8 cellular contexts compared by ENCODE assay signal in the genomic region with DNA sequence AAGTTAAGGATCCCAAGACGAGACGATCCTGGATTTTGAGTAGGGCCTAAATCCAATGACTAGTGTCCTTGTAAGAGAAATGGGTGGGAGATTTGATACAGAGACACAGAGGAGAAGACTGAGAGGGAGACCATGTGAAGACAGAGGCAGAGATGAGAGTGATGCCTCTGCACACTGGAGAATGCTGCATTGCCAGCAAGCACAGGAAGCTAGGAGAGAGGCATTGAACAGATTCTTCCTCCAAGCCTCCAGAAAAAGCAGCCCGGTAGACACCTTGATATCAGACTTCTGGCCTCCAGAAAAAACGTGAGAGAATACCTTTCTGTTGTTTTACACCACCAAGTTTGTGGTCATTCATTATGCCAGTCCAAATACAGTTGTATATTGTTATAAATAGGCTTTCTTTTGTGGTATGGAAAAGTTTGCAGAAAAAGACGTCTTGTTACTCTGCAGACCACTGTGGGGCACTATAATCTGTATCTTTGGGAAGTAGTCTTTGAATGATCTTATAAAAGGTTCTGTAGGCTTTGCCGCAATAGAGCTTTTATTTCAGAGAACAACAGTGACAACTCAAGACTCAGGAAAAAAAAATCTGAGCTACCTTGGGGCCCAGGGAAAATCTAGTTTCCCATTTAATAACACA. TPM values are rescaled to one million over a fixed set of nuclear protein-coding genes. Genes with fewer than 3 reads are reported as not detected.
DNase-seq lines count a peak whose midpoint lies in the region; ATAC-seq and TF ChIP-seq lines count a peak whose summit lies in the region.

No MANE protein-coding gene starts in this region.

- no peaks in the 10 kb centered on the region for H3K9me2 ChIP-seq in HCT116 (ENCODE audit: insufficient read depth)

- RAD21 ChIA-PET in HCT116 (lab: Charles Lee; ENCODE audit: low non-redundant PET in 1 of 2, low total read pairs in 2 of 2, uncharacterized antibody in 2 of 2, unreplicated experiment in 2 of 2) = no interaction called here

- POLR2A ChIA-PET in HCT116 (lab: Charles Lee) = interaction anchor here (1.3 kb wide), 1 partner anchor 18 kb away, joined by 3 read pairs; a partner anchor contains a TSS

- no peaks in the 10 kb centered on the region for H3K4me1 ChIP-seq in HCT116 (ENCODE audit: control insufficient read depth in 1 of 2, insufficient read depth in 2 of 2, low read length in 2 of 2)
- peaks cover 13% of the 10 kb centered on the region for H3K4me1 ChIP-seq in adipocyte (ENCODE audit: control insufficient read depth, insufficient read depth, low read length)

- H3K9ac ChIP-seq in HCT116 (ENCODE audit: low read length) (no peak overlapping the region), adipocyte (ENCODE audit: low read length) (peak overlapping the region; percentile 16)

- H3K36me3 ChIP-seq in HCT116 (ENCODE audit: control insufficient read depth in 1 of 2, insufficient read depth in 2 of 2, low read length in 2 of 2) (no peaks in the 10 kb centered on the region), adipocyte (ENCODE audit: control insufficient read depth, insufficient read depth, low read length, severe bottlenecking) (no peaks in the 10 kb centered on the region)

- ATAC-seq in HCT116 (peak; percentile 75), left colon (peak; percentile 45), HG03378 (IDR thresholded peaks at IDR 0.05; ENCODE audit: unreplicated experiment) (no peak), GM21528 (IDR thresholded peaks at IDR 0.05; ENCODE audit: low FRiP score, unreplicated experiment) (no peak), GM21526 (IDR thresholded peaks at IDR 0.05; ENCODE audit: low FRiP score, unreplicated experiment) (no peak), HG03460 (IDR thresholded peaks at IDR 0.05; ENCODE audit: unreplicated experiment) (no peak)

- DNase-seq in AML-193 (lab: John Stamatoyannopoulos, UW) (peak; percentile 51 to 66), HCT116 (ENCODE audit: low read depth, low spot score) (peak; percentile 12), adipocyte (ENCODE audit: low read depth) (peak; percentile 74), left colon (no peak)

- H3K4me2 ChIP-seq in HCT116 (ENCODE audit: low read length) = no peak overlapping the region

- TF ChIP-seq POLR2A in HCT116 (IDR thresholded peaks at IDR 0.05; ENCODE audit: borderline replicate concordance, extremely low read depth, insufficient read depth, insufficient read length) = no peak

- H3K27me3 ChIP-seq in HCT116 (ENCODE audit: insufficient read depth, low read length) = no peaks in the 10 kb centered on the region
- H3K27me3 ChIP-seq in adipocyte (replicated peaks; ENCODE audit: control insufficient read depth, insufficient read depth, low read length) = no peaks in the 10 kb centered on the region

- intact Hi-C loops in HCT116 (cut with micrococcal nuclease) (loop anchor here (5.0 kb wide), 2 partner anchors 277 to 1357 kb away; no protein-coding TSS in a partner anchor), left colon (cut with DNase I, micrococcal nuclease) (no loop called here)

- CTCF ChIA-PET in HCT116 (lab: Charles Lee) = interaction anchor here (0.6 to 1.4 kb wide), 11 partner anchors 9 to 1365 kb away, joined by 3 to 5 read pairs (median 4); a partner anchor contains a TSS

- peak; percentile 16 to 58 (median 26); a peak in 3 of 6 replicates for TF ChIP-seq CTCF in HCT116 (IDR thresholded peaks at IDR 0.05 in 2 of 3, conservative IDR thresholded peaks at IDR 0.05 in 1 of 3; ENCODE audit: borderline replicate concordance in 1 of 3, insufficient read depth in 1 of 3, low read depth in 2 of 3, low read length in 2 of 3)

- peak; percentile 52; the same call in 1 of the 2 replicates for TF ChIP-seq RAD21 in HCT116 (IDR thresholded peaks at IDR 0.05; ENCODE audit: low read depth)

- H3K4me3 ChIP-seq in HCT116 (replicated peaks in 1 of 2; ENCODE audit: low read depth in 1 of 2, low read length in 2 of 2) = no peak overlapping the region
- H3K4me3 ChIP-seq in adipocyte (ENCODE audit: low read length) = no peak overlapping the region

- H3K79me2 ChIP-seq in HCT116 (ENCODE audit: insufficient read depth, low read length) = no peaks in the 10 kb centered on the region

- no peak overlapping the region for H3K27ac ChIP-seq in HCT116 (ENCODE audit: low read depth, low read length)

- H3K9me3 ChIP-seq in HCT116 (ENCODE audit: control insufficient read depth in 1 of 2, insufficient read depth in 1 of 2, low read depth in 1 of 2, low read length in 2 of 2) = no peaks in the 10 kb centered on the region
- H3K9me3 ChIP-seq in adipocyte (ENCODE audit: control insufficient read depth, low read length) = no peaks in the 10 kb centered on the region

- BruUV-seq in HCT116 (replicated peaks; lab: Mats Ljungman, UMichigan) = no TSS peak

- peak overlapping the region; percentile 29 for H2AFZ ChIP-seq in HCT116 (ENCODE audit: low read depth, low read length, poor library complexity, severe bottlenecking)

- no peaks in the 10 kb centered on the region for H4K20me1 ChIP-seq in HCT116 (ENCODE audit: insufficient read depth)

TF ChIP-seq in HCT116, 20 proteins besides CTCF, POLR2A, EP300 and RAD21:
- no peak for TF ChIP-seq SP1 (IDR thresholded peaks at IDR 0.05; ENCODE audit: low read depth)
- no peak for TF ChIP-seq TCF7L2 (IDR thresholded peaks at IDR 0.05; ENCODE audit: borderline replicate concordance, extremely low read depth, insufficient read depth, insufficient read length)
- TF ChIP-seq SRF (IDR thresholded peaks at IDR 0.05; ENCODE audit: low read depth) = no peak
- TF ChIP-seq, protein P1, sequence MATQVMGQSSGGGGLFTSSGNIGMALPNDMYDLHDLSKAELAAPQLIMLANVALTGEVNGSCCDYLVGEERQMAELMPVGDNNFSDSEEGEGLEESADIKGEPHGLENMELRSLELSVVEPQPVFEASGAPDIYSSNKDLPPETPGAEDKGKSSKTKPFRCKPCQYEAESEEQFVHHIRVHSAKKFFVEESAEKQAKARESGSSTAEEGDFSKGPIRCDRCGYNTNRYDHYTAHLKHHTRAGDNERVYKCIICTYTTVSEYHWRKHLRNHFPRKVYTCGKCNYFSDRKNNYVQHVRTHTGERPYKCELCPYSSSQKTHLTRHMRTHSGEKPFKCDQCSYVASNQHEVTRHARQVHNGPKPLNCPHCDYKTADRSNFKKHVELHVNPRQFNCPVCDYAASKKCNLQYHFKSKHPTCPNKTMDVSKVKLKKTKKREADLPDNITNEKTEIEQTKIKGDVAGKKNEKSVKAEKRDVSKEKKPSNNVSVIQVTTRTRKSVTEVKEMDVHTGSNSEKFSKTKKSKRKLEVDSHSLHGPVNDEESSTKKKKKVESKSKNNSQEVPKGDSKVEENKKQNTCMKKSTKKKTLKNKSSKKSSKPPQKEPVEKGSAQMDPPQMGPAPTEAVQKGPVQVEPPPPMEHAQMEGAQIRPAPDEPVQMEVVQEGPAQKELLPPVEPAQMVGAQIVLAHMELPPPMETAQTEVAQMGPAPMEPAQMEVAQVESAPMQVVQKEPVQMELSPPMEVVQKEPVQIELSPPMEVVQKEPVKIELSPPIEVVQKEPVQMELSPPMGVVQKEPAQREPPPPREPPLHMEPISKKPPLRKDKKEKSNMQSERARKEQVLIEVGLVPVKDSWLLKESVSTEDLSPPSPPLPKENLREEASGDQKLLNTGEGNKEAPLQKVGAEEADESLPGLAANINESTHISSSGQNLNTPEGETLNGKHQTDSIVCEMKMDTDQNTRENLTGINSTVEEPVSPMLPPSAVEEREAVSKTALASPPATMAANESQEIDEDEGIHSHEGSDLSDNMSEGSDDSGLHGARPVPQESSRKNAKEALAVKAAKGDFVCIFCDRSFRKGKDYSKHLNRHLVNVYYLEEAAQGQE (IDR thresholded peaks at IDR 0.05; ENCODE audit: low read depth) = no peak
- TF ChIP-seq, protein P2, sequence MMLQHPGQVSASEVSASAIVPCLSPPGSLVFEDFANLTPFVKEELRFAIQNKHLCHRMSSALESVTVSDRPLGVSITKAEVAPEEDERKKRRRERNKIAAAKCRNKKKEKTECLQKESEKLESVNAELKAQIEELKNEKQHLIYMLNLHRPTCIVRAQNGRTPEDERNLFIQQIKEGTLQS (IDR thresholded peaks at IDR 0.05) = no peak
- TF ChIP-seq CEBPB (IDR thresholded peaks at IDR 0.05; ENCODE audit: low read depth) = no peak
- TF ChIP-seq FOSL1 (IDR thresholded peaks at IDR 0.05; ENCODE audit: low read depth) = no peak
- TF ChIP-seq POLR2AphosphoS5 (IDR thresholded peaks at IDR 0.05; ENCODE audit: low read depth, low read length) = no peak
- TF ChIP-seq, protein P3, sequence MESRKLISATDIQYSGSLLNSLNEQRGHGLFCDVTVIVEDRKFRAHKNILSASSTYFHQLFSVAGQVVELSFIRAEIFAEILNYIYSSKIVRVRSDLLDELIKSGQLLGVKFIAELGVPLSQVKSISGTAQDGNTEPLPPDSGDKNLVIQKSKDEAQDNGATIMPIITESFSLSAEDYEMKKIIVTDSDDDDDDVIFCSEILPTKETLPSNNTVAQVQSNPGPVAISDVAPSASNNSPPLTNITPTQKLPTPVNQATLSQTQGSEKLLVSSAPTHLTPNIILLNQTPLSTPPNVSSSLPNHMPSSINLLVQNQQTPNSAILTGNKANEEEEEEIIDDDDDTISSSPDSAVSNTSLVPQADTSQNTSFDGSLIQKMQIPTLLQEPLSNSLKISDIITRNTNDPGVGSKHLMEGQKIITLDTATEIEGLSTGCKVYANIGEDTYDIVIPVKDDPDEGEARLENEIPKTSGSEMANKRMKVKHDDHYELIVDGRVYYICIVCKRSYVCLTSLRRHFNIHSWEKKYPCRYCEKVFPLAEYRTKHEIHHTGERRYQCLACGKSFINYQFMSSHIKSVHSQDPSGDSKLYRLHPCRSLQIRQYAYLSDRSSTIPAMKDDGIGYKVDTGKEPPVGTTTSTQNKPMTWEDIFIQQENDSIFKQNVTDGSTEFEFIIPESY (IDR thresholded peaks at IDR 0.05; ENCODE audit: extremely low read depth, insufficient replicate concordance, low read length) = no peak
- no peak for TF ChIP-seq EZH2 (IDR thresholded peaks at IDR 0.05)
- no peak for TF ChIP-seq EGR1 (IDR thresholded peaks at IDR 0.05; ENCODE audit: low read depth)
- TF ChIP-seq, protein P4, sequence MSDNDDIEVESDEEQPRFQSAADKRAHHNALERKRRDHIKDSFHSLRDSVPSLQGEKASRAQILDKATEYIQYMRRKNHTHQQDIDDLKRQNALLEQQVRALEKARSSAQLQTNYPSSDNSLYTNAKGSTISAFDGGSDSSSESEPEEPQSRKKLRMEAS (IDR thresholded peaks at IDR 0.05) = no peak

RNA-seq across cellular contexts. Expression of a gene that starts 17.9 kb away (rescaled TPM):
- 38.2 TPM for total RNA-seq in HCT116 (2021; ENCODE audit: unreplicated experiment)
- 12.2 and 17.4 TPM in 2 replicates for polyA plus RNA-seq in HCT116 (2012)
- total RNA-seq in left colon = 1 to 10 TPM; 3.5 to 6.2 TPM

Comparison
In these comparisons a context has a peak if more than half of its experiments do, and no peak if none do; other contexts are left out.
1. DNase-seq: peak in AML-193 (2 of 2), HCT116 (single experiment) and adipocyte (single experiment); none in left colon (0 of 2).
2. ATAC-seq: peak in HCT116 (single experiment) and left colon (single experiment); none in HG03378 (single experiment), GM21528 (single experiment), GM21526 (single experiment) and HG03460 (single experiment).